In the genomic region with DNA sequence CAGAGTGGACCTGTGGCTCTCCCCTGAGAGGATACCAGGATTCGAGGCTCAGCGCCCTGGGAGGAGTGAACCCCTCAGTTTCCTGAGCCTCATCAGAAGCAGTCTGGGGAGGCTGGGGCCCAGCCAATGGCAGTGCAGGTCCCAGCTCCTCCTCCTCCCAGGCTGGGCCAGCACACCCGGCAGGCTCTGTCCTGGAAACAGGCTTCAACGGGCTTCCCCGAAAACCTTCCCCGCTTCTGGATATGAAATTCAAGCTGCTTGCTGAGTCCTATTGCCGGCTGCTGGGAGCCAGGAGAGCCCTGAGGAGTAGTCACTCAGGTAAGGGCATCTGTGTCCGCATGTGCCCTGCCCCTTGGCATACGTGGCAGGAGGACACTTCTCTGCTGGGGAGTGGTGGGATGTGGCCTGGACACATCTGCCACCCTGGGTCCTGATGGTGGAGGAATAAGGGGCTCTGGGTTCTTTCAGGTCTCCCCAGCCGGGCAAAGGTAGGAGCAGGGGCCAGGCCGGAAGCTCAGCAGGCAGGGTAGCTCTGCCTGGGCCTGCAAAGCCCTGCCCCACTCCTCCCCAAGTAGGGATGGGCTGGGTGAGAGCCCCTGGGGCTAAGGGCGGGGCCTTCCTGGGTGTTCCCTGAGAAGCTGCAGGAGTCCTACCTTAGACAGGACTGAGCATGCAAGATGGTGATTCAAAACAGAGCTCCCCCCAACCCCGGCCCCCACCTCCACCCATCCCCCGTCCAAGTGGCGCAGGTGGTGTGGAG, we compare ENCODE assay signal across 1 cellular context.
TF ChIP-seq lines count a peak whose summit lies in the region.

A gene (plus strand): TSS at position 170 of the 760 bp plus-strand sequence. CDS start 2,284 bp downstream, outside the sequence.

TF ChIP-seq in SK-N-SH, 30 proteins besides CTCF, POLR2A, EP300 and RAD21:
- no peak for TF ChIP-seq TEAD4 (IDR thresholded peaks at IDR 0.05; ENCODE audit: borderline replicate concordance, insufficient read depth)
TF ChIP-seq in SK-N-SH: peak in this region for 0.
